Comparison of ENCODE assay signal across 1 cellular context in the genomic region with DNA sequence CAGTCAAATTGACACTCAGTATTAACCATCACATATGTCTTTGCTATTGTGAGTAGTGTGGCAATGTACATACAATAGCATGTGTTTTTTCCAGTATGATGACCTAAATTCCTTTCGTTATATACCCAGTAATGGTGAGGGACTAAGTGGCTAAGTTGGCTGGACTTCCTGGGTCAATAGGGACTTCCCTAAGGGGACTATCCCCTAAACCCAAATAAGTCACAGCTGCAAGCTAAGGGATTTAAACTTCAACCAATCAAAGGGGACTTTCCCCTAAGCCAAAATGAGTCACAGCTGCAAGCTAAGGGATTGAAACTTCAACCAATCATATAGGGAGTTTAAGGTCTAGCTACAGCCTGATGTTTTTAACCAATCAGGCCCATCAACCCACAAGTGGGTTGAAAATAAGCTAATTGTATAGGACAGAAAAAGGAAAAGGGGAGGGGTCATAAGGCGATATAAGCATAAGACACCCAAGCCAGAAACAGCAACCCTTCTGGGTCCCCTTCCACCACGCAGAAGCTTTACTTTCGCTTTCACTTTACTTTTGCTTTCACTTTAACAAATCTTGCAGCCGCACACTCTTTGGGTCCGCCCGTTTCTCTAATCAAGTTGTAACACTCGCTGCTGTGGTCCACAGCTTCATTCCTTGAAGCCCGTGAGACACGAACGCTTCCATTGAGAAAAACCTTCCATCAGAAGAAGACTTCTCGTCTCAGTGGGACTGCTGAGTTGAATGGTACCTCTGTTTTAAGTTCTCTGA.
TF ChIP-seq lines count a peak whose summit lies in the region.

No MANE protein-coding gene starts in this region.

TF ChIP-seq in GM12878, 131 proteins besides CTCF, POLR2A, EP300 and RAD21 (continued from another document and continues in another):
- TF ChIP-seq, protein P1, sequence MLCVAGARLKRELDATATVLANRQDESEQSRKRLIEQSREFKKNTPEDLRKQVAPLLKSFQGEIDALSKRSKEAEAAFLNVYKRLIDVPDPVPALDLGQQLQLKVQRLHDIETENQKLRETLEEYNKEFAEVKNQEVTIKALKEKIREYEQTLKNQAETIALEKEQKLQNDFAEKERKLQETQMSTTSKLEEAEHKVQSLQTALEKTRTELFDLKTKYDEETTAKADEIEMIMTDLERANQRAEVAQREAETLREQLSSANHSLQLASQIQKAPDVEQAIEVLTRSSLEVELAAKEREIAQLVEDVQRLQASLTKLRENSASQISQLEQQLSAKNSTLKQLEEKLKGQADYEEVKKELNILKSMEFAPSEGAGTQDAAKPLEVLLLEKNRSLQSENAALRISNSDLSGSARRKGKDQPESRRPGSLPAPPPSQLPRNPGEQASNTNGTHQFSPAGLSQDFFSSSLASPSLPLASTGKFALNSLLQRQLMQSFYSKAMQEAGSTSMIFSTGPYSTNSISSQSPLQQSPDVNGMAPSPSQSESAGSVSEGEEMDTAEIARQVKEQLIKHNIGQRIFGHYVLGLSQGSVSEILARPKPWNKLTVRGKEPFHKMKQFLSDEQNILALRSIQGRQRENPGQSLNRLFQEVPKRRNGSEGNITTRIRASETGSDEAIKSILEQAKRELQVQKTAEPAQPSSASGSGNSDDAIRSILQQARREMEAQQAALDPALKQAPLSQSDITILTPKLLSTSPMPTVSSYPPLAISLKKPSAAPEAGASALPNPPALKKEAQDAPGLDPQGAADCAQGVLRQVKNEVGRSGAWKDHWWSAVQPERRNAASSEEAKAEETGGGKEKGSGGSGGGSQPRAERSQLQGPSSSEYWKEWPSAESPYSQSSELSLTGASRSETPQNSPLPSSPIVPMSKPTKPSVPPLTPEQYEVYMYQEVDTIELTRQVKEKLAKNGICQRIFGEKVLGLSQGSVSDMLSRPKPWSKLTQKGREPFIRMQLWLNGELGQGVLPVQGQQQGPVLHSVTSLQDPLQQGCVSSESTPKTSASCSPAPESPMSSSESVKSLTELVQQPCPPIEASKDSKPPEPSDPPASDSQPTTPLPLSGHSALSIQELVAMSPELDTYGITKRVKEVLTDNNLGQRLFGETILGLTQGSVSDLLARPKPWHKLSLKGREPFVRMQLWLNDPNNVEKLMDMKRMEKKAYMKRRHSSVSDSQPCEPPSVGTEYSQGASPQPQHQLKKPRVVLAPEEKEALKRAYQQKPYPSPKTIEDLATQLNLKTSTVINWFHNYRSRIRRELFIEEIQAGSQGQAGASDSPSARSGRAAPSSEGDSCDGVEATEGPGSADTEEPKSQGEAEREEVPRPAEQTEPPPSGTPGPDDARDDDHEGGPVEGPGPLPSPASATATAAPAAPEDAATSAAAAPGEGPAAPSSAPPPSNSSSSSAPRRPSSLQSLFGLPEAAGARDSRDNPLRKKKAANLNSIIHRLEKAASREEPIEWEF (IDR thresholded peaks at IDR 0.05; ENCODE audit: insufficient replicate concordance, low read depth, low read length): no peak
- TF ChIP-seq BCL11A (IDR thresholded peaks at IDR 0.05; ENCODE audit: low read depth, low read length): no peak
- no peak for TF ChIP-seq CBX3 (IDR thresholded peaks at IDR 0.05; ENCODE audit: borderline replicate concordance, low read depth)
- TF ChIP-seq POU2F2 (IDR thresholded peaks at IDR 0.05; ENCODE audit: borderline replicate concordance, low read depth, low read length): no peak
- TF ChIP-seq RFX5 (IDR thresholded peaks at IDR 0.05; ENCODE audit: low read depth, low read length): no peak; the same call in 1 of the 2 replicates
- TF ChIP-seq MYC (IDR thresholded peaks at IDR 0.05; ENCODE audit: insufficient read depth, insufficient read length, insufficient replicate concordance, low read length, severe bottlenecking): no peak
- TF ChIP-seq NRF1 (conservative IDR thresholded peaks at IDR 0.05; ENCODE audit: low read depth, low read length): no peak
- no peak for TF ChIP-seq YBX1 (IDR thresholded peaks at IDR 0.05)
- no peak for TF ChIP-seq SREBF2 (IDR thresholded peaks at IDR 0.05; ENCODE audit: low read length)
- TF ChIP-seq IRF4 (IDR thresholded peaks at IDR 0.05; ENCODE audit: low read depth, low read length): 0 out of 2 replicates have a peak, but pooled peaks have one; percentile 24
- TF ChIP-seq, protein P2, sequence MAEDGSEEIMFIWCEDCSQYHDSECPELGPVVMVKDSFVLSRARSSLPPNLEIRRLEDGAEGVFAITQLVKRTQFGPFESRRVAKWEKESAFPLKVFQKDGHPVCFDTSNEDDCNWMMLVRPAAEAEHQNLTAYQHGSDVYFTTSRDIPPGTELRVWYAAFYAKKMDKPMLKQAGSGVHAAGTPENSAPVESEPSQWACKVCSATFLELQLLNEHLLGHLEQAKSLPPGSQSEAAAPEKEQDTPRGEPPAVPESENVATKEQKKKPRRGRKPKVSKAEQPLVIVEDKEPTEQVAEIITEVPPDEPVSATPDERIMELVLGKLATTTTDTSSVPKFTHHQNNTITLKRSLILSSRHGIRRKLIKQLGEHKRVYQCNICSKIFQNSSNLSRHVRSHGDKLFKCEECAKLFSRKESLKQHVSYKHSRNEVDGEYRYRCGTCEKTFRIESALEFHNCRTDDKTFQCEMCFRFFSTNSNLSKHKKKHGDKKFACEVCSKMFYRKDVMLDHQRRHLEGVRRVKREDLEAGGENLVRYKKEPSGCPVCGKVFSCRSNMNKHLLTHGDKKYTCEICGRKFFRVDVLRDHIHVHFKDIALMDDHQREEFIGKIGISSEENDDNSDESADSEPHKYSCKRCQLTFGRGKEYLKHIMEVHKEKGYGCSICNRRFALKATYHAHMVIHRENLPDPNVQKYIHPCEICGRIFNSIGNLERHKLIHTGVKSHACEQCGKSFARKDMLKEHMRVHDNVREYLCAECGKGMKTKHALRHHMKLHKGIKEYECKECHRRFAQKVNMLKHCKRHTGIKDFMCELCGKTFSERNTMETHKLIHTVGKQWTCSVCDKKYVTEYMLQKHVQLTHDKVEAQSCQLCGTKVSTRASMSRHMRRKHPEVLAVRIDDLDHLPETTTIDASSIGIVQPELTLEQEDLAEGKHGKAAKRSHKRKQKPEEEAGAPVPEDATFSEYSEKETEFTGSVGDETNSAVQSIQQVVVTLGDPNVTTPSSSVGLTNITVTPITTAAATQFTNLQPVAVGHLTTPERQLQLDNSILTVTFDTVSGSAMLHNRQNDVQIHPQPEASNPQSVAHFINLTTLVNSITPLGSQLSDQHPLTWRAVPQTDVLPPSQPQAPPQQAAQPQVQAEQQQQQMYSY (CRISPR knock-in tag; IDR thresholded peaks at IDR 0.05): no peak
- TF ChIP-seq MEF2A (IDR thresholded peaks at IDR 0.05; ENCODE audit: insufficient read depth, low read depth, low read length): no peak
- TF ChIP-seq ETV6 (conservative IDR thresholded peaks at IDR 0.05 in 1 of 2, IDR thresholded peaks at IDR 0.05 in 1 of 2; ENCODE audit: borderline replicate concordance in 1 of 2, low read depth in 1 of 2): no peak
- TF ChIP-seq KLF5 (IDR thresholded peaks at IDR 0.05; ENCODE audit: partially characterized antibody): peak; percentile 25
- no peak for TF ChIP-seq ZSCAN29 (IDR thresholded peaks at IDR 0.05)
- TF ChIP-seq SMC3 (IDR thresholded peaks at IDR 0.05; ENCODE audit: borderline replicate concordance, low read length): no peak
- TF ChIP-seq, protein P3, sequence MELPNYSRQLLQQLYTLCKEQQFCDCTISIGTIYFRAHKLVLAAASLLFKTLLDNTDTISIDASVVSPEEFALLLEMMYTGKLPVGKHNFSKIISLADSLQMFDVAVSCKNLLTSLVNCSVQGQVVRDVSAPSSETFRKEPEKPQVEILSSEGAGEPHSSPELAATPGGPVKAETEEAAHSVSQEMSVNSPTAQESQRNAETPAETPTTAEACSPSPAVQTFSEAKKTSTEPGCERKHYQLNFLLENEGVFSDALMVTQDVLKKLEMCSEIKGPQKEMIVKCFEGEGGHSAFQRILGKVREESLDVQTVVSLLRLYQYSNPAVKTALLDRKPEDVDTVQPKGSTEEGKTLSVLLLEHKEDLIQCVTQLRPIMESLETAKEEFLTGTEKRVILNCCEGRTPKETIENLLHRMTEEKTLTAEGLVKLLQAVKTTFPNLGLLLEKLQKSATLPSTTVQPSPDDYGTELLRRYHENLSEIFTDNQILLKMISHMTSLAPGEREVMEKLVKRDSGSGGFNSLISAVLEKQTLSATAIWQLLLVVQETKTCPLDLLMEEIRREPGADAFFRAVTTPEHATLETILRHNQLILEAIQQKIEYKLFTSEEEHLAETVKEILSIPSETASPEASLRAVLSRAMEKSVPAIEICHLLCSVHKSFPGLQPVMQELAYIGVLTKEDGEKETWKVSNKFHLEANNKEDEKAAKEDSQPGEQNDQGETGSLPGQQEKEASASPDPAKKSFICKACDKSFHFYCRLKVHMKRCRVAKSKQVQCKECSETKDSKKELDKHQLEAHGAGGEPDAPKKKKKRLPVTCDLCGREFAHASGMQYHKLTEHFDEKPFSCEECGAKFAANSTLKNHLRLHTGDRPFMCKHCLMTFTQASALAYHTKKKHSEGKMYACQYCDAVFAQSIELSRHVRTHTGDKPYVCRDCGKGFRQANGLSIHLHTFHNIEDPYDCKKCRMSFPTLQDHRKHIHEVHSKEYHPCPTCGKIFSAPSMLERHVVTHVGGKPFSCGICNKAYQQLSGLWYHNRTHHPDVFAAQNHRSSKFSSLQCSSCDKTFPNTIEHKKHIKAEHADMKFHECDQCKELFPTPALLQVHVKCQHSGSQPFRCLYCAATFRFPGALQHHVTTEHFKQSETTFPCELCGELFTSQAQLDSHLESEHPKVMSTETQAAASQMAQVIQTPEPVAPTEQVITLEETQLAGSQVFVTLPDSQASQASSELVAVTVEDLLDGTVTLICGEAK (IDR thresholded peaks at IDR 0.05; ENCODE audit: borderline replicate concordance): peak; percentile 64; the same call in 1 of the 2 replicates
- TF ChIP-seq HCFC1 (IDR thresholded peaks at IDR 0.05; ENCODE audit: low read length): no peak
- no peak for TF ChIP-seq FOXM1 (IDR thresholded peaks at IDR 0.05; ENCODE audit: low read depth, low read length)
- TF ChIP-seq TCF7 (IDR thresholded peaks at IDR 0.05; ENCODE audit: borderline replicate concordance): 0 out of 2 replicates have a peak, but pooled peaks have one; percentile 4
- no peak for TF ChIP-seq NFIC (IDR thresholded peaks at IDR 0.05; ENCODE audit: low read depth, low read length)
- peak; percentile 62 for TF ChIP-seq RELA (IDR thresholded peaks at IDR 0.05; ENCODE audit: borderline replicate concordance, partially characterized antibody)
- TF ChIP-seq ZNF207 (IDR thresholded peaks at IDR 0.05; ENCODE audit: borderline replicate concordance): no peak
- peak; percentile 12; the same call in 1 of the 2 replicates for TF ChIP-seq CREM (IDR thresholded peaks at IDR 0.05; ENCODE audit: low read depth)
- peak; percentile 53; the same call in 1 of the 2 replicates for TF ChIP-seq PML (IDR thresholded peaks at IDR 0.05; ENCODE audit: low read length)
- no peak; the same call in 1 of the 2 replicates for TF ChIP-seq GATAD2B (conservative IDR thresholded peaks at IDR 0.05; ENCODE audit: low read depth)
- TF ChIP-seq BMI1 (IDR thresholded peaks at IDR 0.05; ENCODE audit: borderline replicate concordance): no peak
- no peak for TF ChIP-seq RAD51 (IDR thresholded peaks at IDR 0.05)
- 0 out of 2 replicates have a peak, but pooled peaks have one; percentile 59 for TF ChIP-seq CBX5 (IDR thresholded peaks at IDR 0.05; ENCODE audit: low read depth)
- no peak for TF ChIP-seq MYB (IDR thresholded peaks at IDR 0.05; ENCODE audit: borderline replicate concordance, low read depth, low read length)
- TF ChIP-seq SUZ12 (IDR thresholded peaks at IDR 0.05; ENCODE audit: unreplicated experiment): no peak
- TF ChIP-seq BHLHE40 (IDR thresholded peaks at IDR 0.05; ENCODE audit: borderline replicate concordance in 1 of 2, low read depth in 2 of 2, low read length in 1 of 2): no peak; a peak in 1 of 4 replicates
- TF ChIP-seq ZNF24 (IDR thresholded peaks at IDR 0.05): no peak
- TF ChIP-seq, protein P4, sequence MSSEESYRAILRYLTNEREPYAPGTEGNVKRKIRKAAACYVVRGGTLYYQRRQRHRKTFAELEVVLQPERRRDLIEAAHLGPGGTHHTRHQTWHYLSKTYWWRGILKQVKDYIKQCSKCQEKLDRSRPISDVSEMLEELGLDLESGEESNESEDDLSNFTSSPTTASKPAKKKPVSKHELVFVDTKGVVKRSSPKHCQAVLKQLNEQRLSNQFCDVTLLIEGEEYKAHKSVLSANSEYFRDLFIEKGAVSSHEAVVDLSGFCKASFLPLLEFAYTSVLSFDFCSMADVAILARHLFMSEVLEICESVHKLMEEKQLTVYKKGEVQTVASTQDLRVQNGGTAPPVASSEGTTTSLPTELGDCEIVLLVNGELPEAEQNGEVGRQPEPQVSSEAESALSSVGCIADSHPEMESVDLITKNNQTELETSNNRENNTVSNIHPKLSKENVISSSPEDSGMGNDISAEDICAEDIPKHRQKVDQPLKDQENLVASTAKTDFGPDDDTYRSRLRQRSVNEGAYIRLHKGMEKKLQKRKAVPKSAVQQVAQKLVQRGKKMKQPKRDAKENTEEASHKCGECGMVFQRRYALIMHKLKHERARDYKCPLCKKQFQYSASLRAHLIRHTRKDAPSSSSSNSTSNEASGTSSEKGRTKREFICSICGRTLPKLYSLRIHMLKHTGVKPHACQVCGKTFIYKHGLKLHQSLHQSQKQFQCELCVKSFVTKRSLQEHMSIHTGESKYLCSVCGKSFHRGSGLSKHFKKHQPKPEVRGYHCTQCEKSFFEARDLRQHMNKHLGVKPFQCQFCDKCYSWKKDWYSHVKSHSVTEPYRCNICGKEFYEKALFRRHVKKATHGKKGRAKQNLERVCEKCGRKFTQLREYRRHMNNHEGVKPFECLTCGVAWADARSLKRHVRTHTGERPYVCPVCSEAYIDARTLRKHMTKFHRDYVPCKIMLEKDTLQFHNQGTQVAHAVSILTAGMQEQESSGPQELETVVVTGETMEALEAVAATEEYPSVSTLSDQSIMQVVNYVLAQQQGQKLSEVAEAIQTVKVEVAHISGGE (CRISPR knock-in tag; IDR thresholded peaks at IDR 0.05): no peak
- no peak for TF ChIP-seq RBBP5 (conservative IDR thresholded peaks at IDR 0.05)
- TF ChIP-seq, protein P5, sequence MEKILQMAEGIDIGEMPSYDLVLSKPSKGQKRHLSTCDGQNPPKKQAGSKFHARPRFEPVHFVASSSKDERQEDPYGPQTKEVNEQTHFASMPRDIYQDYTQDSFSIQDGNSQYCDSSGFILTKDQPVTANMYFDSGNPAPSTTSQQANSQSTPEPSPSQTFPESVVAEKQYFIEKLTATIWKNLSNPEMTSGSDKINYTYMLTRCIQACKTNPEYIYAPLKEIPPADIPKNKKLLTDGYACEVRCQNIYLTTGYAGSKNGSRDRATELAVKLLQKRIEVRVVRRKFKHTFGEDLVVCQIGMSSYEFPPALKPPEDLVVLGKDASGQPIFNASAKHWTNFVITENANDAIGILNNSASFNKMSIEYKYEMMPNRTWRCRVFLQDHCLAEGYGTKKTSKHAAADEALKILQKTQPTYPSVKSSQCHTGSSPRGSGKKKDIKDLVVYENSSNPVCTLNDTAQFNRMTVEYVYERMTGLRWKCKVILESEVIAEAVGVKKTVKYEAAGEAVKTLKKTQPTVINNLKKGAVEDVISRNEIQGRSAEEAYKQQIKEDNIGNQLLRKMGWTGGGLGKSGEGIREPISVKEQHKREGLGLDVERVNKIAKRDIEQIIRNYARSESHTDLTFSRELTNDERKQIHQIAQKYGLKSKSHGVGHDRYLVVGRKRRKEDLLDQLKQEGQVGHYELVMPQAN (conservative IDR thresholded peaks at IDR 0.05): 0 out of 2 replicates have a peak, but pooled peaks have one; percentile 65
- 0 out of 2 replicates have a peak, but pooled peaks have one; percentile 15 for TF ChIP-seq SIN3A (IDR thresholded peaks at IDR 0.05; ENCODE audit: low read depth, low read length)
- TF ChIP-seq SP1 (IDR thresholded peaks at IDR 0.05; ENCODE audit: low read depth, low read length): peak; percentile 57
- peak; percentile 6 for TF ChIP-seq FOS (IDR thresholded peaks at IDR 0.05; ENCODE audit: borderline replicate concordance, extremely low read depth, insufficient read length)
- no peak for TF ChIP-seq RCOR1 (conservative IDR thresholded peaks at IDR 0.05; ENCODE audit: low read depth, low read length)
- TF ChIP-seq ZNF217 (IDR thresholded peaks at IDR 0.05): no peak
- TF ChIP-seq TCF3 (IDR thresholded peaks at IDR 0.05; ENCODE audit: borderline replicate concordance, insufficient read depth, low read depth, low read length): no peak
- TF ChIP-seq MXI1 (IDR thresholded peaks at IDR 0.05; ENCODE audit: low read depth, low read length): peak; percentile 73; the same call in 1 of the 2 replicates
